ENCODE assay signal across 23 cellular contexts in genomic region chr10:593016-593415, GRCh38.
"Had no signal": no experiment of that assay in that cellular context is flagged by ENCODE, and none has a peak within 500 bp of the region (broad histone marks: within the 10 kb centered on the region; RNA-seq: fewer than 3 reads in every experiment).

No MANE protein-coding gene starts in this region.

- ATAC-seq: activated T-cell treated with anti-CD3 and anti-CD28 coated beads, Interleukin-2, amount 50 U/mL, for 4 hours; T-cell had no signal

- H3K27ac Mint-ChIP-seq: activated naive CD8-positive, alpha-beta T cell treated with anti-CD3 and anti-CD28 coated beads, Interleukin-2, amount 10 ng/mL, durations not matched to agents 7 days and 5 days; T-cell had no signal

- H3K36me3 ChIP-seq: adrenal gland had no signal

- H3K9me3 Mint-ChIP-seq: activated naive CD8-positive, alpha-beta T cell treated with anti-CD3 and anti-CD28 coated beads, Interleukin-2, amount 10 ng/mL, durations not matched to agents 7 days and 5 days; activated T-cell treated with anti-CD3 and anti-CD28 coated beads, Interleukin-2, amount 50 U/mL, for 4 hours; T-cell had no signal

- H3K4me1 Mint-ChIP-seq: activated naive CD8-positive, alpha-beta T cell treated with anti-CD3 and anti-CD28 coated beads, Interleukin-2, amount 10 ng/mL, durations not matched to agents 7 days and 5 days; T-cell had no signal

- DNase-seq: activated CD4-positive, alpha-beta T cell treated with anti-CD3 and anti-CD28 coated beads for 4 hours; activated CD4-positive, alpha-beta T cell treated with anti-CD3 and anti-CD28 coated beads, Interleukin-2, amount 50 U/mL, for 4 hours; activated CD4-positive, CD25-positive, alpha-beta regulatory T cell; activated CD8-positive, alpha-beta memory T cell treated with anti-CD3 and anti-CD28 coated beads for 24 hours; activated gamma-delta T cell treated with Interleukin-2 at 50 U/mL for 16 hours; activated naive CD4-positive, alpha-beta T cell treated with anti-CD3 and anti-CD28 coated beads, Interleukin-2, amount 50 U/mL, for 16 hours; activated naive CD8-positive, alpha-beta T cell treated with anti-CD3 and anti-CD28 coated beads, Interleukin-2, amount 10 ng/mL, durations not matched to agents 7 days and 5 days; activated T-cell treated with anti-CD3 and anti-CD28 coated beads, Interleukin-2, amount 50 U/mL, for 4 hours; anterior cingulate cortex; NCI-H1092; NCI-H1417; NCI-H2029 treated with DMSO at 0.1 percent for 48 hours; NCI-H345; NCI-H510A; NCI-H526 treated with DMSO at 0.1 percent for 48 hours; NCI-H82; SIG-M5; T-cell; T-helper 2 cell; T1000 had no signal

- H3K36me3 Mint-ChIP-seq: activated naive CD8-positive, alpha-beta T cell treated with anti-CD3 and anti-CD28 coated beads, Interleukin-2, amount 10 ng/mL, durations not matched to agents 7 days and 5 days; T-cell had no signal

- H3K4me3 Mint-ChIP-seq: activated naive CD8-positive, alpha-beta T cell treated with anti-CD3 and anti-CD28 coated beads, Interleukin-2, amount 10 ng/mL, durations not matched to agents 7 days and 5 days; activated T-cell treated with anti-CD3 and anti-CD28 coated beads, Interleukin-2, amount 50 U/mL, for 4 hours; T-cell had no signal

- H3K27me3 ChIP-seq: adrenal gland had no signal

- H3K27ac ChIP-seq: adrenal gland, KMS-11, VCaP had no signal

- H3K9me3 ChIP-seq: adrenal gland had no signal

- H3K4me3 ChIP-seq: adrenal gland had no signal
